Comparison of ENCODE assay signal across 19 cellular contexts in the genomic region with DNA sequence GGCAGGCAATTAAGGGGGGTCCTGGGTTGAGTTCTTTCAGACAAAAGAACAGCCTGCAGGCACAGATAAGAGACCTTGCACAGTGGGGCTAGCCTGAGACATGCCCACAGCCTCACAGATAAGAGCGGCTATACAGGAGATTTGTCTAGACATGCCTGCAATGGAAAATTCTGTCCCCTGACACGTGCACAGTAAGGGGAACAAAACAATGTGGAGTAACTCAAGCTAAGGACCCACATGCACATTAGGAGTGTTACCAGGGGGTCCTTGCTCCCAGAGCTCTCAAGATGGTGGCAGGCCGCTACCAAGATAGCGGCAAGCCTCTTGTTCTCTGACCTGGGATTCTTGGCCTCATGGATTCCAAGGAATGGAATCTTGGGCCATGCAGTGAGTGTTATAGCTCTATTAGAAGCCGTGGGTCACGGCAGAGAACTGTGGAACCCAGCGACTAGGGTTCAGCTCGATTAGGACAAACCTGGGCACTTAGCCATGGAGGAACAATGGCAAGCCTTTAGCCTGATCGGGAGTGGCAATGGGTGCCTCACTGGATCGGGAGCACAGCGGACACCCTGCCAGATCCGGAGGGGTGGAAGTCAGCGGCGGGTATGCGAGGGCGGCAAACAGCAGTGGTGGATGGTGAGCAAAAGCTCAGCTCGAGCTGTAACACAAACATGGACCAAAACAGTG.
DNase-seq lines count a peak whose midpoint lies in the region; ATAC-seq and TF ChIP-seq lines count a peak whose summit lies in the region.
"Had no signal": no experiment of that assay in that cellular context is flagged by ENCODE, and none has a peak within 500 bp of the region (broad histone marks: within the 10 kb centered on the region; RNA-seq: fewer than 3 reads in every experiment).

No MANE protein-coding gene starts in this region.

- peaks cover 19% of the 10 kb centered on the region for H3K9me3 Mint-ChIP-seq in endothelial cell (ENCODE audit: unreplicated experiment)

- peaks cover 26% of the 10 kb centered on the region; the same call in 1 of the 2 replicates for H3F3A ChIP-seq in PC-9 (ENCODE audit: insufficient read depth, low read depth)

- H3K27me3 ChIP-seq in PC-9 (ENCODE audit: insufficient read depth, low read depth) = no peaks in the 10 kb centered on the region

- in situ Hi-C loops in KBM-7 (cut with MboI; ENCODE audit: low pct_unique_long_range_greater_than_20kb, low sequenced_read_pairs) = loop anchor here (25.0 kb wide), 1 partner anchor 163 kb away; no protein-coding TSS in a partner anchor

- peaks cover 43% of the 10 kb centered on the region for H3K4me1 Mint-ChIP-seq in endothelial cell (ENCODE audit: unreplicated experiment)
- H3K4me1 Mint-ChIP-seq: B cell had no signal

- peaks cover 4% of the 10 kb centered on the region for H3K27me3 Mint-ChIP-seq in endothelial cell (ENCODE audit: unreplicated experiment)

- DNase-seq in KBM-7 = peak; percentile 86
- no peak for DNase-seq in RWPE1 (ENCODE audit: low spot score)
- DNase-seq in endothelial cell (ENCODE audit: low spot score) = no peak
- DNase-seq in midbrain (lab: John Stamatoyannopoulos, UW) = peak; percentile 7
- DNase-seq in PC-9 = no peak
- no peak for DNase-seq in C1 segment of cervical spinal cord (lab: John Stamatoyannopoulos, UW)
- DNase-seq: activated CD4-positive, alpha-beta T cell treated with anti-CD3 and anti-CD28 coated beads, Interleukin-2, amount 50 U/mL, for 4 hours; activated T-cell treated with anti-CD3 and anti-CD28 coated beads, Interleukin-2, amount 50 U/mL, for 48 hours; central memory CD4-positive, alpha-beta T cell; effector memory CD4-positive, alpha-beta T cell; foreskin fibroblast; left cardiac atrium; MM.1S; NCI-H187; NCI-H526 treated with DMSO at 0.1 percent for 48 hours; PC-3 had no signal

- peaks cover 19% of the 10 kb centered on the region for H3K36me3 Mint-ChIP-seq in endothelial cell (ENCODE audit: low read depth, unreplicated experiment)

- H3K27ac Mint-ChIP-seq in endothelial cell (ENCODE audit: unreplicated experiment) = peak overlapping the region; percentile 84
- H3K27ac Mint-ChIP-seq: B cell had no signal

- H3K27ac ChIP-seq in RWPE1 = 0 out of 2 replicates have a peak overlapping the region, but pooled peaks have one; percentile 21
- H3K27ac ChIP-seq in PC-9 = no peak overlapping the region
- H3K27ac ChIP-seq: SK-N-MC had no signal

- CTCF ChIA-PET in RWPE1 (lab: Yijun Ruan, JAX) = no interaction called here
- CTCF ChIA-PET in PC-9 (lab: Charles Lee) = no interaction called here

- H3K36me3 ChIP-seq in PC-9 (ENCODE audit: low read depth) = no peaks in the 10 kb centered on the region

- H3K4me3 ChIP-seq in PC-9 = no peak overlapping the region
- H3K4me3 ChIP-seq: SK-N-MC had no signal

- H3K4me3 Mint-ChIP-seq in endothelial cell (ENCODE audit: unreplicated experiment) = peak overlapping the region; percentile 79
- H3K4me3 Mint-ChIP-seq: B cell had no signal

- no peak overlapping the region for H2AFZ ChIP-seq in PC-9

- POLR2A ChIA-PET in RWPE1 (lab: Yijun Ruan, JAX; ENCODE audit: low non-redundant PET) (no interaction called here), PC-9 (lab: Charles Lee; ENCODE audit: unreplicated experiment) (no interaction called here)

- no peak overlapping the region for H3K4me2 ChIP-seq in PC-9

- peaks cover 13% of the 10 kb centered on the region; the same call in 1 of the 2 replicates for H3K9me3 ChIP-seq in PC-9 (ENCODE audit: insufficient read depth, low read depth)

- H4K20me1 ChIP-seq in PC-9 (ENCODE audit: insufficient read depth) = no peaks in the 10 kb centered on the region

- intact Hi-C loops in PC-9 (cut with micrococcal nuclease; ENCODE audit: unreplicated experiment) = no loop called here

- no peak for ATAC-seq in HG02610 (IDR thresholded peaks at IDR 0.05; ENCODE audit: unreplicated experiment)
- ATAC-seq: left cardiac atrium, PC-3 had no signal

- H3K4me1 ChIP-seq in PC-9 (replicated peaks; ENCODE audit: insufficient read depth) = peaks cover 40% of the 10 kb centered on the region

- TF ChIP-seq CTCF in RWPE1 (conservative IDR thresholded peaks at IDR 0.05; ENCODE audit: low read depth) (no peak), endothelial cell (IDR thresholded peaks at IDR 0.05; ENCODE audit: unreplicated experiment) (no peak), PC-9 (conservative IDR thresholded peaks at IDR 0.05) (no peak)

- BruUV-seq in PC-9 (replicated peaks; lab: Mats Ljungman, UMichigan) = no TSS peak

- no peaks in the 10 kb centered on the region for H3K79me2 ChIP-seq in PC-9 (ENCODE audit: low read depth)

- no peaks in the 10 kb centered on the region; the same call in 1 of the 2 replicates for H3K9me2 ChIP-seq in PC-9 (ENCODE audit: insufficient read depth)

Comparison
In these comparisons a context has a peak if more than half of its experiments do, and no peak if none do; other contexts are left out.
1. DNase-seq: peak in KBM-7 (single experiment) and midbrain (single experiment); none in RWPE1 (single experiment), endothelial cell (single experiment), PC-9 (0 of 2) and C1 segment of cervical spinal cord (0 of 14).